ENCODE assay signal across 13 cellular contexts in the genomic region with DNA sequence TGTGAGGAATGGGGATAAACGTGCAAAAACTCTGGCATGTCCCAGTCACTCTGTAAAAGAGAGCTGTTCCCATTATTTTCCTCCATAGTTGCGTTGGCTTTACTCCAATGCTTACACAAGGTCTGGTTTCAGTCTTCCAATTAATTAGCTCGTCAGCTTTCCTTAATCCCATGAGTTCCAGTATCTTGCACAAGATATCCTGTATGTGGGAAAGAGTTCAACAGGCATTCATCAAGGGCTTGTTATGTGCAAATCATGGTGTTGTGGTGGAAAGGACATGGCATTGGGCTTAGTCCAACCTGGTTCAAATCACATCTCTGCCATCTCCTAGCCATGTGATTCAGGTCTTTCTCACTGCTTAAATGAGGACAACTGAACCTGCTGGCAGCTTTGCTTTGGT.
DNase-seq lines count a peak whose midpoint lies in the region; FAIRE-seq and TF ChIP-seq lines count a peak whose summit lies in the region.
"Had no signal": no experiment of that assay in that cellular context is flagged by ENCODE, and none has a peak within 500 bp of the region (broad histone marks: within the 10 kb centered on the region; RNA-seq: fewer than 3 reads in every experiment).

No MANE protein-coding gene starts in this region.

- H3K27me3 ChIP-seq in keratinocyte (ENCODE audit: control insufficient read depth, extremely low read depth, insufficient read depth, low read length): no peaks in the 10 kb centered on the region

- H3K9me1 ChIP-seq in keratinocyte (ENCODE audit: control insufficient read depth, extremely low read depth, insufficient read depth, low read length): no peaks in the 10 kb centered on the region

- no peak overlapping the region for H3K27ac ChIP-seq in keratinocyte (ENCODE audit: control insufficient read depth, insufficient read depth, low read length)
- H3K27ac ChIP-seq: C4-2B, psoas muscle had no signal

- H4K20me1 ChIP-seq in keratinocyte (ENCODE audit: control insufficient read depth, extremely low read depth, insufficient read depth, low read length): no peaks in the 10 kb centered on the region

- no peak overlapping the region for H3K4me3 Mint-ChIP-seq in immature natural killer cell
- H3K4me3 Mint-ChIP-seq: H9 had no signal

- TF ChIP-seq CTCF in AG09309 (IDR thresholded peaks at IDR 0.05; ENCODE audit: control insufficient read depth, insufficient read depth, low read depth, low read length, missing control alignments) (no peak), cardiac fibroblast (IDR thresholded peaks at IDR 0.05; ENCODE audit: low read depth, low read length) (no peak), keratinocyte (optimal IDR thresholded peaks at IDR 0.05 in 1 of 3, IDR thresholded peaks at IDR 0.05 in 1 of 3, conservative IDR thresholded peaks at IDR 0.05 in 1 of 3; ENCODE audit: extremely low read depth in 1 of 3, insufficient read depth in 2 of 3, low read length in 3 of 3) (no peak)

- no peaks in the 10 kb centered on the region for H3K4me1 Mint-ChIP-seq in immature natural killer cell

- TF ChIP-seq POLR2A in GM12892 (IDR thresholded peaks at IDR 0.05; ENCODE audit: low read depth, low read length): no peak

- DNase-seq in AG09309 (ENCODE audit: low read depth): peak; percentile 83
- peak; percentile 29 for DNase-seq in NCI-H1105 treated with DMSO at 0.1 percent for 48 hours (lab: John Stamatoyannopoulos, UW)
- peak; percentile 27 to 93 for DNase-seq in cardiac fibroblast (ENCODE audit: low read depth in 2 of 2)
- DNase-seq in keratinocyte (ENCODE audit: low read depth, low spot score): no peak
- DNase-seq in immature natural killer cell: no peak
- no peak for DNase-seq in SIG-M5 (lab: John Stamatoyannopoulos, UW)
- DNase-seq in stimulated activated CD4-positive, alpha-beta T cell treated with anti-CD3 and anti-CD28 coated beads, Interleukin-4, amount 100 ng/mL, for 1 hour: no peak
- no peak for DNase-seq in GM12892 (ENCODE audit: insufficient read length)
- DNase-seq: activated naive CD4-positive, alpha-beta T cell; H9; psoas muscle; T-helper 1 cell had no signal

- H3K36me3 Mint-ChIP-seq in immature natural killer cell: no peaks in the 10 kb centered on the region

- H3K27ac Mint-ChIP-seq in immature natural killer cell: no peak overlapping the region
- H3K27ac Mint-ChIP-seq: H9 had no signal

- dilution Hi-C loops in keratinocyte (cut with MboI; ENCODE audit: extremely low pct_ligation_motif_present, low sequenced_read_pairs): no loop called here

- peaks cover 0 to 2% (median 0%) of the 10 kb centered on the region in 6 donors for H3K9me3 Mint-ChIP-seq in immature natural killer cell
- H3K9me3 Mint-ChIP-seq: H9 had no signal

- no peak overlapping the region for H3K4me2 ChIP-seq in keratinocyte (ENCODE audit: control insufficient read depth, extremely low read depth, insufficient read depth, low read depth, low read length)

- H3K4me1 ChIP-seq in keratinocyte (ENCODE audit: control insufficient read depth, extremely low read depth, insufficient read depth, low read length): peaks cover 19% of the 10 kb centered on the region
- H3K4me1 ChIP-seq: psoas muscle had no signal

- peaks cover 2 to 3% (median 3%) of the 10 kb centered on the region in 3 donors for H3K27me3 Mint-ChIP-seq in immature natural killer cell (ENCODE audit: low read depth in 3 of 3)

- H3K79me2 ChIP-seq in keratinocyte (ENCODE audit: control insufficient read depth, insufficient read depth, low read length): no peaks in the 10 kb centered on the region

- H2AFZ ChIP-seq in keratinocyte (ENCODE audit: control insufficient read depth, low read length): no peak overlapping the region

- no peaks in the 10 kb centered on the region for H3K9me3 ChIP-seq in keratinocyte (ENCODE audit: control insufficient read depth, low read depth, low read length)
- H3K9me3 ChIP-seq: psoas muscle had no signal

- no peaks in the 10 kb centered on the region for H3K36me3 ChIP-seq in keratinocyte (ENCODE audit: control insufficient read depth in 2 of 2, extremely low read depth in 1 of 2, insufficient read depth in 2 of 2, low read length in 2 of 2)

- FAIRE-seq in keratinocyte (lab: Jason Lieb, UNC): peak; percentile 72
- no peak for FAIRE-seq in GM12892 (lab: Jason Lieb, UNC)

- no peak overlapping the region for H3K9ac ChIP-seq in keratinocyte (ENCODE audit: control insufficient read depth, extremely low read depth, insufficient read depth, low read length)

- H3K4me3 ChIP-seq in AG09309 (ENCODE audit: control insufficient read depth, low read depth, low read length) (no peak overlapping the region), cardiac fibroblast (replicated peaks in 1 of 2; ENCODE audit: low read depth in 2 of 2, low read length in 2 of 2) (no peak overlapping the region), keratinocyte (ENCODE audit: control insufficient read depth in 2 of 3, extremely low read depth in 1 of 3, insufficient read depth in 2 of 3, low read depth in 1 of 3, low read length in 3 of 3) (no peak overlapping the region)
- H3K4me3 ChIP-seq: psoas muscle had no signal

Comparison
In these comparisons a context has a peak if more than half of its experiments do, and no peak if none do; other contexts are left out.
1. DNase-seq: peak in AG09309 (single experiment), NCI-H1105 treated with DMSO at 0.1 percent for 48 hours (single experiment) and cardiac fibroblast (2 of 2); none in keratinocyte (single experiment), immature natural killer cell (0 of 3), SIG-M5 (single experiment), stimulated activated CD4-positive, alpha-beta T cell treated with anti-CD3 and anti-CD28 coated beads, Interleukin-4, amount 100 ng/mL, for 1 hour (single experiment) and GM12892 (single experiment).